In the genomic region with DNA sequence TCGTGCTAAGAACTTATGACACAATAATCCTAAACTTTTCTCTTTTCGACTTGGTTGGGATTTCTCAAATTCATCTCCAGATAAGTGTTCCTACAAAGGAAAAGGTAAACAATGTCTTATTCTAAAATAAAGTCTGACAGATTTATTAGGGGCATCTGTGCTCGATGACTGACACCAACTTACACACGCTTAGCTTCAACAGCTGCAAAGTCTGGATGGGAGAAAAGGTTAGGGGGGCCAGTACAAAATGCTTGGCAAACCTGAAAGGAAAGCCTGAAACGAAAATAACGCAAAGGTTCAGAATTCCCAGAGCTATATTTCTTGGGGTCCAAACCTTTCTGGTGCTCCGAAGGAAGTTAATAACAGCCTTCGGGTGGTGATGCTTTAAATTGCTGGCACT, we compare ENCODE assay signal across 24 cellular contexts. TPM values are rescaled to one million over a fixed set of nuclear protein-coding genes. Genes with fewer than 3 reads are reported as not detected.
"Had no signal": no experiment of that assay in that cellular context is flagged by ENCODE, and none has a peak within 500 bp of the region (broad histone marks: within the 10 kb centered on the region; RNA-seq: fewer than 3 reads in every experiment).

No MANE protein-coding gene starts in this region.

- H3K9me3 ChIP-seq: esophagus muscularis mucosa, spleen, thoracic aorta, transverse colon had no signal

- ATAC-seq: effector memory CD8-positive, alpha-beta T cell; left cardiac atrium; left ventricle myocardium superior; naive thymus-derived CD8-positive, alpha-beta T cell; right cardiac atrium; stimulated activated naive B cell treated with anti-CD40 and anti-IgM and Interleukin-4, amounts not matched to agents 10 μg/mL and 1 μg/mL and 100 μg/mL, for 72 hours; stimulated activated naive CD8-positive, alpha-beta T cell treated with anti-CD3 and anti-CD28 coated beads, Interleukin-15, amount 100 ng/mL, for 72 hours had no signal

- H3K36me3 ChIP-seq: esophagus muscularis mucosa, thoracic aorta, transverse colon had no signal

- H3K27ac ChIP-seq: epithelial cell of prostate, esophagus muscularis mucosa, spleen, thoracic aorta, transverse colon had no signal

- DNase-seq: cerebellar nuclear complex; effector memory CD8-positive, alpha-beta T cell; kidney; left cardiac atrium; left ventricle myocardium superior; mesendoderm; naive thymus-derived CD8-positive, alpha-beta T cell; posterior cingulate gyrus; right cardiac atrium; spleen; stimulated activated CD4-positive, alpha-beta T cell treated with anti-CD3 and anti-CD28 coated beads, Interleukin-15, amount 100 ng/mL, for 24 hours; stimulated activated CD4-positive, alpha-beta T cell treated with anti-CD3 and anti-CD28 coated beads, Interleukin-1b, Interleukin-23, amount 100 ng/mL, for 48 hours; stimulated activated CD4-positive, alpha-beta T cell treated with anti-CD3 and anti-CD28 coated beads, Interleukin-4, amount 100 ng/mL, for 4 hours; stimulated activated naive B cell treated with anti-CD40 and anti-IgM and Interleukin-4, amounts not matched to agents 10 μg/mL and 1 μg/mL and 100 μg/mL, for 72 hours; stimulated activated naive CD8-positive, alpha-beta T cell treated with anti-CD3 and anti-CD28 coated beads, Interleukin-15, amount 100 ng/mL, for 72 hours had no signal

- H3K4me3 ChIP-seq: esophagus muscularis mucosa, lung, spleen, thoracic aorta, transverse colon had no signal

RNA-seq across cellular contexts. Expression of gene E2F8, which starts 3.4 kb away (rescaled TPM):
- total RNA-seq: naive thymus-derived CD8-positive, alpha-beta T cell; thoracic aorta had no signal
- polyA plus RNA-seq: naive thymus-derived CD8-positive, alpha-beta T cell had no signal

RNA-seq across cellular contexts. Expression of gene CSRP3, which starts 35.6 kb away (rescaled TPM):
- total RNA-seq: esophagus muscularis mucosa; fibroblast of villous mesenchyme; kidney; naive thymus-derived CD8-positive, alpha-beta T cell; neural crest cell; osteocyte; spleen; subcutaneous adipose tissue; thoracic aorta; transverse colon had no signal
- polyA plus RNA-seq: naive thymus-derived CD8-positive, alpha-beta T cell had no signal
